1 cellular context compared by ENCODE assay signal in the genomic region with DNA sequence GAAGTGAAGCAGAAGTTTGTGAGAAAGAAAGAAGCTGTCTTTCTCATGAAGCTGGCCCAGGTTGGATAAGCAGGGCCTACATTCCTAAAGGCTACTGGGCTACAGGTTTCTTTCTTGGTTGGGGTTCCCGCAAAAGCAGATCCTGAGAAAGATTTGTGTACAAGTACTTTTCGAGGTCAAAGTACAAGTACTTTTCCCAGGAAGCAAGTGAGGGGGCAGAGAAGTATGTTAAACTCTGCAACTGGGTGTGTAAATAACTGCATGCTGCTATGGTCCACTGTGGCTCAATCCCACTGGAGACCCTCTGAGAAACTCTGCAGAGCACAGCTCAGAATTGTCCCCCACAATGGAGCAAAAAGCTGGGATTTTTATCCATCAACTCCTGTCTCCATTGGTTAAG.
TF ChIP-seq lines count a peak whose summit lies in the region.

No MANE protein-coding gene starts in this region.

TF ChIP-seq in HepG2, 621 proteins besides CTCF, POLR2A, EP300 and RAD21:
- TF ChIP-seq GATAD2A (CRISPR knock-in tag; IDR thresholded peaks at IDR 0.05) (0 out of 2 replicates have a peak, but pooled peaks have one; percentile 15), CHCHD3 (CRISPR knock-in tag; IDR thresholded peaks at IDR 0.05) (no peak), RARA (CRISPR knock-in tag; IDR thresholded peaks at IDR 0.05) (no peak), XBP1 (CRISPR knock-in tag; IDR thresholded peaks at IDR 0.05) (no peak), HNF4A (CRISPR knock-in tag; IDR thresholded peaks at IDR 0.05) (peak; percentile 51), DNMT3B (CRISPR knock-in tag; conservative IDR thresholded peaks at IDR 0.05) (no peak), ZNF432 (CRISPR knock-in tag; IDR thresholded peaks at IDR 0.05; ENCODE audit: borderline replicate concordance) (no peak), GFI1 (CRISPR knock-in tag; IDR thresholded peaks at IDR 0.05; ENCODE audit: borderline replicate concordance) (0 out of 2 replicates have a peak, but pooled peaks have one; percentile 18), ZNF562 (CRISPR knock-in tag; IDR thresholded peaks at IDR 0.05; ENCODE audit: borderline replicate concordance) (no peak), JUND (CRISPR knock-in tag; IDR thresholded peaks at IDR 0.05) (no peak), ELF4 (CRISPR knock-in tag; IDR thresholded peaks at IDR 0.05; ENCODE audit: borderline replicate concordance) (no peak), ZBTB1 (CRISPR knock-in tag; IDR thresholded peaks at IDR 0.05; ENCODE audit: borderline replicate concordance) (no peak), BCL6 (CRISPR knock-in tag; IDR thresholded peaks at IDR 0.05) (peak; percentile 27; the same call in 1 of the 2 replicates), ZNF30 (CRISPR knock-in tag; IDR thresholded peaks at IDR 0.05) (no peak), GABPB1 (CRISPR knock-in tag; IDR thresholded peaks at IDR 0.05) (no peak)
- TF ChIP-seq, protein P1, sequence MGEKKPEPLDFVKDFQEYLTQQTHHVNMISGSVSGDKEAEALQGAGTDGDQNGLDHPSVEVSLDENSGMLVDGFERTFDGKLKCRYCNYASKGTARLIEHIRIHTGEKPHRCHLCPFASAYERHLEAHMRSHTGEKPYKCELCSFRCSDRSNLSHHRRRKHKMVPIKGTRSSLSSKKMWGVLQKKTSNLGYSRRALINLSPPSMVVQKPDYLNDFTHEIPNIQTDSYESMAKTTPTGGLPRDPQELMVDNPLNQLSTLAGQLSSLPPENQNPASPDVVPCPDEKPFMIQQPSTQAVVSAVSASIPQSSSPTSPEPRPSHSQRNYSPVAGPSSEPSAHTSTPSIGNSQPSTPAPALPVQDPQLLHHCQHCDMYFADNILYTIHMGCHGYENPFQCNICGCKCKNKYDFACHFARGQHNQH (CRISPR knock-in tag; IDR thresholded peaks at IDR 0.05) = no peak
- TF ChIP-seq, protein P2, sequence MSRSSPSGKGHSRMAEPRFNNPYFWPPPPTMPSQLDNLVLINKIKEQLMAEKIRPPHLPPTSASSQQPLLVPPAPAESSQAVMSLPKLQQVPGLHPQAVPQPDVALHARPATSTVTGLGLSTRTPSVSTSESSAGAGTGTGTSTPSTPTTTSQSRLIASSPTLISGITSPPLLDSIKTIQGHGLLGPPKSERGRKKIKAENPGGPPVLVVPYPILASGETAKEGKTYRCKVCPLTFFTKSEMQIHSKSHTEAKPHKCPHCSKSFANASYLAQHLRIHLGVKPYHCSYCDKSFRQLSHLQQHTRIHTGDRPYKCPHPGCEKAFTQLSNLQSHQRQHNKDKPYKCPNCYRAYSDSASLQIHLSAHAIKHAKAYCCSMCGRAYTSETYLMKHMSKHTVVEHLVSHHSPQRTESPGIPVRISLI (CRISPR knock-in tag; IDR thresholded peaks at IDR 0.05; ENCODE audit: borderline replicate concordance) = no peak
- TF ChIP-seq, protein P3, sequence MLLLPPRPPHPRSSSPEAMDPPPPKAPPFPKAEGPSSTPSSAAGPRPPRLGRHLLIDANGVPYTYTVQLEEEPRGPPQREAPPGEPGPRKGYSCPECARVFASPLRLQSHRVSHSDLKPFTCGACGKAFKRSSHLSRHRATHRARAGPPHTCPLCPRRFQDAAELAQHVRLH (CRISPR knock-in tag; IDR thresholded peaks at IDR 0.05; ENCODE audit: borderline replicate concordance, low read depth) = no peak
- TF ChIP-seq, protein P4, sequence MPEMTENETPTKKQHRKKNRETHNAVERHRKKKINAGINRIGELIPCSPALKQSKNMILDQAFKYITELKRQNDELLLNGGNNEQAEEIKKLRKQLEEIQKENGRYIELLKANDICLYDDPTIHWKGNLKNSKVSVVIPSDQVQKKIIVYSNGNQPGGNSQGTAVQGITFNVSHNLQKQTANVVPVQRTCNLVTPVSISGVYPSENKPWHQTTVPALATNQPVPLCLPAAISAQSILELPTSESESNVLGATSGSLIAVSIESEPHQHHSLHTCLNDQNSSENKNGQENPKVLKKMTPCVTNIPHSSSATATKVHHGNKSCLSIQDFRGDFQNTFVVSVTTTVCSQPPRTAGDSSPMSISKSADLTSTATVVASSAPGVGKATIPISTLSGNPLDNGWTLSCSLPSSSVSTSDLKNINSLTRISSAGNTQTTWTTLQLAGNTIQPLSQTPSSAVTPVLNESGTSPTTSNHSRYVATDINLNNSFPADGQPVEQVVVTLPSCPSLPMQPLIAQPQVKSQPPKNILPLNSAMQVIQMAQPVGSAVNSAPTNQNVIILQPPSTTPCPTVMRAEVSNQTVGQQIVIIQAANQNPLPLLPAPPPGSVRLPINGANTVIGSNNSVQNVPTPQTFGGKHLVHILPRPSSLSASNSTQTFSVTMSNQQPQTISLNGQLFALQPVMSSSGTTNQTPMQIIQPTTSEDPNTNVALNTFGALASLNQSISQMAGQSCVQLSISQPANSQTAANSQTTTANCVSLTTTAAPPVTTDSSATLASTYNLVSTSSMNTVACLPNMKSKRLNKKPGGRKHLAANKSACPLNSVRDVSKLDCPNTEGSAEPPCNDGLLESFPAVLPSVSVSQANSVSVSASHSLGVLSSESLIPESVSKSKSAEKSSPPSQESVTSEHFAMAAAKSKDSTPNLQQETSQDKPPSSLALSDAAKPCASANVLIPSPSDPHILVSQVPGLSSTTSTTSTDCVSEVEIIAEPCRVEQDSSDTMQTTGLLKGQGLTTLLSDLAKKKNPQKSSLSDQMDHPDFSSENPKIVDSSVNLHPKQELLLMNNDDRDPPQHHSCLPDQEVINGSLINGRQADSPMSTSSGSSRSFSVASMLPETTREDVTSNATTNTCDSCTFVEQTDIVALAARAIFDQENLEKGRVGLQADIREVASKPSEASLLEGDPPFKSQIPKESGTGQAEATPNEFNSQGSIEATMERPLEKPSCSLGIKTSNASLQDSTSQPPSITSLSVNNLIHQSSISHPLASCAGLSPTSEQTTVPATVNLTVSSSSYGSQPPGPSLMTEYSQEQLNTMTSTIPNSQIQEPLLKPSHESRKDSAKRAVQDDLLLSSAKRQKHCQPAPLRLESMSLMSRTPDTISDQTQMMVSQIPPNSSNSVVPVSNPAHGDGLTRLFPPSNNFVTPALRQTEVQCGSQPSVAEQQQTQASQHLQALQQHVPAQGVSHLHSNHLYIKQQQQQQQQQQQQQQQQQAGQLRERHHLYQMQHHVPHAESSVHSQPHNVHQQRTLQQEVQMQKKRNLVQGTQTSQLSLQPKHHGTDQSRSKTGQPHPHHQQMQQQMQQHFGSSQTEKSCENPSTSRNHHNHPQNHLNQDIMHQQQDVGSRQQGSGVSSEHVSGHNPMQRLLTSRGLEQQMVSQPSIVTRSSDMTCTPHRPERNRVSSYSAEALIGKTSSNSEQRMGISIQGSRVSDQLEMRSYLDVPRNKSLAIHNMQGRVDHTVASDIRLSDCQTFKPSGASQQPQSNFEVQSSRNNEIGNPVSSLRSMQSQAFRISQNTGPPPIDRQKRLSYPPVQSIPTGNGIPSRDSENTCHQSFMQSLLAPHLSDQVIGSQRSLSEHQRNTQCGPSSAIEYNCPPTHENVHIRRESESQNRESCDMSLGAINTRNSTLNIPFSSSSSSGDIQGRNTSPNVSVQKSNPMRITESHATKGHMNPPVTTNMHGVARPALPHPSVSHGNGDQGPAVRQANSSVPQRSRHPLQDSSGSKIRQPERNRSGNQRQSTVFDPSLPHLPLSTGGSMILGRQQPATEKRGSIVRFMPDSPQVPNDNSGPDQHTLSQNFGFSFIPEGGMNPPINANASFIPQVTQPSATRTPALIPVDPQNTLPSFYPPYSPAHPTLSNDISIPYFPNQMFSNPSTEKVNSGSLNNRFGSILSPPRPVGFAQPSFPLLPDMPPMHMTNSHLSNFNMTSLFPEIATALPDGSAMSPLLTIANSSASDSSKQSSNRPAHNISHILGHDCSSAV (CRISPR knock-in tag; IDR thresholded peaks at IDR 0.05; ENCODE audit: borderline replicate concordance) = no peak
- TF ChIP-seq, protein P5, sequence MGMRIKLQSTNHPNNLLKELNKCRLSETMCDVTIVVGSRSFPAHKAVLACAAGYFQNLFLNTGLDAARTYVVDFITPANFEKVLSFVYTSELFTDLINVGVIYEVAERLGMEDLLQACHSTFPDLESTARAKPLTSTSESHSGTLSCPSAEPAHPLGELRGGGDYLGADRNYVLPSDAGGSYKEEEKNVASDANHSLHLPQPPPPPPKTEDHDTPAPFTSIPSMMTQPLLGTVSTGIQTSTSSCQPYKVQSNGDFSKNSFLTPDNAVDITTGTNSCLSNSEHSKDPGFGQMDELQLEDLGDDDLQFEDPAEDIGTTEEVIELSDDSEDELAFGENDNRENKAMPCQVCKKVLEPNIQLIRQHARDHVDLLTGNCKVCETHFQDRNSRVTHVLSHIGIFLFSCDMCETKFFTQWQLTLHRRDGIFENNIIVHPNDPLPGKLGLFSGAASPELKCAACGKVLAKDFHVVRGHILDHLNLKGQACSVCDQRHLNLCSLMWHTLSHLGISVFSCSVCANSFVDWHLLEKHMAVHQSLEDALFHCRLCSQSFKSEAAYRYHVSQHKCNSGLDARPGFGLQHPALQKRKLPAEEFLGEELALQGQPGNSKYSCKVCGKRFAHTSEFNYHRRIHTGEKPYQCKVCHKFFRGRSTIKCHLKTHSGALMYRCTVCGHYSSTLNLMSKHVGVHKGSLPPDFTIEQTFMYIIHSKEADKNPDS (CRISPR knock-in tag; IDR thresholded peaks at IDR 0.05) = peak; percentile 70; the same call in 1 of the 2 replicates
